In the genomic region with DNA sequence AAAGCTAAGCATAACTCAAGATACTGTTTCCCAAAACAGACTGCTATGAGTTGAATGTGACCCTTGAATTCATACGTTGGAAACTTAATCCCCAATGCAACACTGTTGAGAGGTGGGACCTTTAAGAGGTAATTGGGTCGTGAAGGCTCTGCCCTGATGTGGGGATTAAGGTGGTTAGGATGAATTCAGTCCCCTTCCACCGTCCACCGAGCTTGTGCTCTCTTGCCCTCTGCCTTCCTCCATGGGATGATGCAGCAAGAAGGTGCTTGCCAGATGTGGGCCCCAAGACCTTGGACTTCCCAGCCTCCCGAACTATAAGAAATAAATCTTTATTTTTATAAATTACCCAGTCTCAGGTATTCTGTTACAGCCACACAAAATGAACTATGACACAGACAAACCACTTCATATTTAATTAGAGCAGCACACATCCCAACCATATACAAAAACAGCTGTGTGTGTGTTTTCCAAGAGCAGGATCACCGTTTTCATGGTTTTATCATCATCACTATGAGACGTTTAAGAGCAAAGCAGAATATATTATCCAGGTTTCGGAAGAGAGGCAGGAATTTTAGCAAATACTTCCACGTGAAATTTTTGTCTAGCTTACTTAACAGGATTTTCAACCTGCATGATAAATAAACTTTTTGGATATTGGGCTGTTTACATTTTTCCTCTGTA, we compare ENCODE assay signal across 25 cellular contexts.
"Had no signal": no experiment of that assay in that cellular context is flagged by ENCODE, and none has a peak within 500 bp of the region (broad histone marks: within the 10 kb centered on the region; RNA-seq: fewer than 3 reads in every experiment).

No MANE protein-coding gene starts in this region.

- DNase-seq: effector memory CD8-positive, alpha-beta T cell; foreskin melanocyte; glutamatergic neuron; heart right ventricle; hippocampal formation; left colon; left ventricle myocardium inferior; lower lobe of right lung; midbrain; naive thymus-derived CD4-positive, alpha-beta T cell; nephron progenitor cell; nucleus accumbens; stimulated activated CD4-positive, alpha-beta T cell treated with anti-CD3 and anti-CD28 coated beads, Interleukin-2, amount 100 ng/mL, for 24 hours; stimulated activated CD4-positive, alpha-beta T cell treated with anti-CD3 and anti-CD28 coated beads, Interleukin-4, amount 100 ng/mL, for 24 hours; stimulated activated naive CD4-positive, alpha-beta T cell treated with Interleukin-2 at 50 U/mL for 16 hours; stomach; thyroid gland had no signal

- H3K27me3 Mint-ChIP-seq: effector memory CD8-positive, alpha-beta T cell had no signal

- H3K36me3 ChIP-seq: esophagus muscularis mucosa, heart right ventricle, left ventricle myocardium inferior, lower lobe of right lung, prostate gland, right atrium auricular region, stomach, thyroid gland, vagina had no signal

- FAIRE-seq: islet of Langerhans had no signal

- H3K27me3 ChIP-seq: esophagus muscularis mucosa, right atrium auricular region, stomach, thyroid gland, vagina had no signal

- H3K4me3 ChIP-seq: coronary artery, esophagus muscularis mucosa, heart right ventricle, left ventricle myocardium inferior, lower lobe of right lung, prostate gland, right atrium auricular region, stomach, thyroid gland, vagina had no signal

- H3K36me3 Mint-ChIP-seq: stimulated activated effector memory CD8-positive, alpha-beta T cell treated with anti-CD3 and anti-CD28 coated beads, Interleukin-12 subunit alpha, Interleukin-12 subunit beta, amount 100 ng/mL, for 72 hours had no signal

- H3K4me3 Mint-ChIP-seq: effector memory CD8-positive, alpha-beta T cell; naive thymus-derived CD4-positive, alpha-beta T cell; nephron progenitor cell; stimulated activated effector memory CD8-positive, alpha-beta T cell treated with anti-CD3 and anti-CD28 coated beads, Interleukin-12 subunit alpha, Interleukin-12 subunit beta, amount 100 ng/mL, for 72 hours had no signal

- H3K4me1 Mint-ChIP-seq: nephron progenitor cell; stimulated activated effector memory CD8-positive, alpha-beta T cell treated with anti-CD3 and anti-CD28 coated beads, Interleukin-12 subunit alpha, Interleukin-12 subunit beta, amount 100 ng/mL, for 72 hours had no signal

- H3K9me3 ChIP-seq: esophagus muscularis mucosa, prostate gland, thyroid gland had no signal

- H3K27ac ChIP-seq: coronary artery, esophagus muscularis mucosa, heart right ventricle, left ventricle myocardium inferior, lower lobe of right lung, prostate gland, right atrium auricular region, stomach, thyroid gland, vagina had no signal

- H3K27ac Mint-ChIP-seq: effector memory CD8-positive, alpha-beta T cell; naive thymus-derived CD4-positive, alpha-beta T cell; nephron progenitor cell; stimulated activated effector memory CD8-positive, alpha-beta T cell treated with anti-CD3 and anti-CD28 coated beads, Interleukin-12 subunit alpha, Interleukin-12 subunit beta, amount 100 ng/mL, for 72 hours had no signal

- H3K4me1 ChIP-seq: left ventricle myocardium inferior, lower lobe of right lung, prostate gland, right atrium auricular region had no signal

- ATAC-seq: effector memory CD8-positive, alpha-beta T cell; left colon; lower lobe of right lung; naive thymus-derived CD4-positive, alpha-beta T cell; sciatic nerve; stimulated activated effector memory CD8-positive, alpha-beta T cell treated with anti-CD3 and anti-CD28 coated beads, Interleukin-12 subunit alpha, Interleukin-12 subunit beta, amount 100 ng/mL, for 72 hours had no signal

- H3K9me3 Mint-ChIP-seq: effector memory CD8-positive, alpha-beta T cell; stimulated activated effector memory CD8-positive, alpha-beta T cell treated with anti-CD3 and anti-CD28 coated beads, Interleukin-12 subunit alpha, Interleukin-12 subunit beta, amount 100 ng/mL, for 72 hours had no signal
